Comparison of ENCODE assay signal across 1 cellular context in genomic region chr17:40313660-40314556, GRCh38.
TF ChIP-seq lines count a peak whose summit lies in the region.

No MANE protein-coding gene starts in this region.

TF ChIP-seq in HCT116, 20 proteins besides CTCF, POLR2A, EP300 and RAD21 (continued from another document):
- TF ChIP-seq TCF7L2 (IDR thresholded peaks at IDR 0.05; ENCODE audit: borderline replicate concordance, extremely low read depth, insufficient read depth, insufficient read length) (no peak), ZFX (IDR thresholded peaks at IDR 0.05) (no peak), ZNF274 (IDR thresholded peaks at IDR 0.05; ENCODE audit: low read depth, low read length) (no peak), ELF1 (IDR thresholded peaks at IDR 0.05; ENCODE audit: borderline replicate concordance, low read depth) (no peak), JUND (IDR thresholded peaks at IDR 0.05) (no peak), FOSL1 (IDR thresholded peaks at IDR 0.05; ENCODE audit: low read depth) (no peak), ATF3 (IDR thresholded peaks at IDR 0.05) (no peak), REST (IDR thresholded peaks at IDR 0.05; ENCODE audit: low read depth) (no peak), EGR1 (IDR thresholded peaks at IDR 0.05; ENCODE audit: low read depth) (no peak; the same call in 1 of the 2 replicates), EZH2phosphoT487 (IDR thresholded peaks at IDR 0.05; ENCODE audit: borderline replicate concordance) (no peak), EZH2 (IDR thresholded peaks at IDR 0.05) (no peak), MAX (IDR thresholded peaks at IDR 0.05) (no peak), YY1 (IDR thresholded peaks at IDR 0.05; ENCODE audit: extremely low read depth, insufficient replicate concordance, low read depth, low read length) (no peak), SIN3A (IDR thresholded peaks at IDR 0.05; ENCODE audit: low read depth) (no peak), POLR2AphosphoS5 (IDR thresholded peaks at IDR 0.05; ENCODE audit: low read depth, low read length) (no peak), CEBPB (IDR thresholded peaks at IDR 0.05; ENCODE audit: low read depth) (no peak), CBX3 (IDR thresholded peaks at IDR 0.05; ENCODE audit: low read depth) (no peak)
